26 cellular contexts compared by ENCODE assay signal in the genomic region with DNA sequence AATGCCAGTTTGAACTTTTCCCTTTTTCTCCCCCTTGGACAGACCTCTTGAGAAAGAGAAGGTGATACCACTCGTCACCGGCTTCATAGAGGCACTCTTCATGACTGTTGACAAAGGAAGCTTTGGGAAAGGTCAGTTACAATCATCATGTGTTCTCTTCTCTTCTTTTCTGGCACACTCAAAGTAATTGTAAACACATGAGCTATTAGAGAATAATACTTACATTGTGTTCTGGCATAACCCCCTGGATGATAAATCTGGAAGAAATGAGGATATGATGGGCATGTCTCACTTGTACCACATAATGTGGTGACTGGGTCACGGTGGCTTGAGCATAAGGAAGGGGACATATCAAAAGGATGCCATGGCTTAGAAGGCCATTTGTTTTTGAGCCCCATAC. TPM values are rescaled to one million over a fixed set of nuclear protein-coding genes. Genes with fewer than 3 reads are reported as not detected.
A peak's percentile ranks its signal among the peaks of the same experiment; 100 is the strongest.
DNase-seq lines count a peak whose midpoint lies in the region; TF ChIP-seq lines count a peak whose summit lies in the region.
"Had no signal": no experiment of that assay in that cellular context is flagged by ENCODE, and none has a peak within 500 bp of the region (broad histone marks: within the 10 kb centered on the region; RNA-seq: fewer than 3 reads in every experiment).

No MANE protein-coding gene starts in this region.

- H4K20me1 ChIP-seq in fibroblast of lung (ENCODE audit: control insufficient read depth, extremely low read depth, insufficient read depth, low read length), result no peaks in the 10 kb centered on the region

- H3K9me3 ChIP-seq in fibroblast of lung (ENCODE audit: control insufficient read depth, insufficient read depth, low read depth, low read length) (no peaks in the 10 kb centered on the region), esophagus muscularis mucosa (no peaks in the 10 kb centered on the region)
- H3K9me3 ChIP-seq: body of pancreas, colonic mucosa, suprapubic skin had no signal

- H3K79me2 ChIP-seq in fibroblast of lung (ENCODE audit: control insufficient read depth, insufficient read depth, low read length), result no peaks in the 10 kb centered on the region

- peak; percentile 4 for DNase-seq in NCI-H748 (lab: John Stamatoyannopoulos, UW; ENCODE audit: unreplicated experiment)
- no peak for DNase-seq in NCI-H748 treated with DMSO at 0.1 percent for 48 hours (lab: John Stamatoyannopoulos, UW)
- peak; percentile 42 for DNase-seq in RPMI7951 (ENCODE audit: low read depth)
- peak in 1 of 2 donors; percentile 2 for DNase-seq in fibroblast of lung (ENCODE audit: low read depth in 2 of 2)
- peak; percentile 96 for DNase-seq in pons (ENCODE audit: low spot score)
- no peak for DNase-seq in T-helper 9 cell
- DNase-seq in NCI-H524 treated with DMSO at 0.1 percent for 48 hours (lab: John Stamatoyannopoulos, UW), result no peak
- no peak for DNase-seq in esophagus muscularis mucosa (ENCODE audit: extremely low spot score)
- DNase-seq: 8988T; activated CD8-positive, alpha-beta T cell treated with anti-CD3 and anti-CD28 coated beads for 36 hours; activated gamma-delta T cell treated with Interleukin-2 at 50 U/mL for 16 hours; activated naive CD8-positive, alpha-beta T cell treated with anti-CD3 and anti-CD28 coated beads, Interleukin-2, amount 50 U/mL, for 24 hours; AML-193; body of pancreas; CD8-positive, alpha-beta T cell; colonic mucosa; effector memory CD8-positive, alpha-beta T cell; mesendoderm; naive thymus-derived CD8-positive, alpha-beta T cell; NCI-H1694; NCI-H2227 treated with DMSO at 0.1 percent for 48 hours; retina; SHP77; SW 1271 had no signal

- H3K27ac ChIP-seq in fibroblast of lung (ENCODE audit: insufficient read depth, low read length), result peak overlapping the region; percentile 38
- H3K27ac ChIP-seq in esophagus muscularis mucosa (replicated peaks in 1 of 4), result no peak overlapping the region
- H3K27ac ChIP-seq: body of pancreas, colonic mucosa, suprapubic skin had no signal

- TF ChIP-seq CTCF in fibroblast of lung (conservative IDR thresholded peaks at IDR 0.05 in 1 of 2, IDR thresholded peaks at IDR 0.05 in 1 of 2; ENCODE audit: low read depth in 1 of 2, low read length in 2 of 2), result no peak
- TF ChIP-seq CTCF in esophagus muscularis mucosa (IDR thresholded peaks at IDR 0.05), result no peak

- intact Hi-C loops in esophagus muscularis mucosa (cut with DNase I), result no loop called here

- WGBS in esophagus muscularis mucosa, result 94% methylated on average over 3 of the region's 3 CpGs

- no peak overlapping the region for H3K9ac ChIP-seq in fibroblast of lung (ENCODE audit: insufficient read depth, low read length)

- H3K36me3 ChIP-seq in fibroblast of lung (ENCODE audit: control insufficient read depth, insufficient read depth, low read length), result peaks cover 3% of the 10 kb centered on the region
- peaks cover 58 to 97% (median 82%) of the 10 kb centered on the region in 4 donors for H3K36me3 ChIP-seq in esophagus muscularis mucosa
- H3K36me3 ChIP-seq: colonic mucosa had no signal

- H2AFZ ChIP-seq in fibroblast of lung (ENCODE audit: low read length), result no peak overlapping the region
- H2AFZ ChIP-seq: GM23338 had no signal

- no peak for TF ChIP-seq EP300 in esophagus muscularis mucosa (IDR thresholded peaks at IDR 0.05)

- H3K4me3 ChIP-seq in fibroblast of lung (replicated peaks in 1 of 4; ENCODE audit: control extremely low read depth in 1 of 4, insufficient read depth in 1 of 4, low read depth in 3 of 4, low read length in 4 of 4), result no peak overlapping the region
- no peak overlapping the region for H3K4me3 ChIP-seq in esophagus muscularis mucosa
- H3K4me3 ChIP-seq: body of pancreas, colonic mucosa, GM23338, suprapubic skin had no signal

- H3K4me2 ChIP-seq in fibroblast of lung (ENCODE audit: extremely low read depth, insufficient read depth, low read length), result no peak overlapping the region
- H3K4me2 ChIP-seq: GM23338 had no signal

- H3K27me3 ChIP-seq in fibroblast of lung (ENCODE audit: control insufficient read depth, insufficient read depth, low read length) (no peaks in the 10 kb centered on the region), esophagus muscularis mucosa (no peaks in the 10 kb centered on the region)
- H3K27me3 ChIP-seq: body of pancreas, colonic mucosa, suprapubic skin had no signal

- no peak for TF ChIP-seq POLR2A in esophagus muscularis mucosa (IDR thresholded peaks at IDR 0.05; ENCODE audit: low read depth)

- H3K4me1 ChIP-seq in fibroblast of lung (ENCODE audit: control insufficient read depth, extremely low read depth, insufficient read depth, low read length) (peaks cover 4% of the 10 kb centered on the region), esophagus muscularis mucosa (no peaks in the 10 kb centered on the region)
- H3K4me1 ChIP-seq: body of pancreas, colonic mucosa, suprapubic skin had no signal

RNA-seq across cellular contexts. Expression of gene UTP20, which starts 20.0 kb away (rescaled TPM):
- 13.5 and 13.6 TPM in 2 replicates for total RNA-seq in RPMI7951 (2014; rRNA removed; shearing (Covaris generic))
- total RNA-seq in fibroblast of lung (13.1 and 13.7 TPM in 2 replicates), esophagus muscularis mucosa (10 to 100 TPM in 3 of 4 donors, 1 to 10 TPM in 1; 9.3 to 12.6 (median 10.7) TPM)
- 13.3 and 16.4 TPM in 2 replicates for polyA plus RNA-seq in fibroblast of lung
- polyA plus RNA-seq in fibroblast of lung (2012), result 7.3 and 8.7 TPM in 2 replicates
- 9.6 and 17.9 TPM in 2 replicates for polyA minus RNA-seq in fibroblast of lung (ENCODE audit: low replicate concordance)

Comparison
In these comparisons a context has a peak if more than half of its experiments do, and no peak if none do; other contexts are left out.
1. DNase-seq: peak in NCI-H748 (single experiment), RPMI7951 (single experiment) and pons (single experiment); none in NCI-H748 treated with DMSO at 0.1 percent for 48 hours (single experiment), T-helper 9 cell (single experiment), NCI-H524 treated with DMSO at 0.1 percent for 48 hours (single experiment) and esophagus muscularis mucosa (single experiment).